Comparison of ENCODE assay signal across 23 cellular contexts in genomic region chr7:46281071-46281470, GRCh38.
DNase-seq lines count a peak whose midpoint lies in the region; ATAC-seq and TF ChIP-seq lines count a peak whose summit lies in the region.
"Had no signal": no experiment of that assay in that cellular context is flagged by ENCODE, and none has a peak within 500 bp of the region (broad histone marks: within the 10 kb centered on the region; RNA-seq: fewer than 3 reads in every experiment).

No MANE protein-coding gene starts in this region.

- H3K4me1 ChIP-seq in mammary epithelial cell (ENCODE audit: insufficient read depth, low read length) (peaks cover 8% of the 10 kb centered on the region), breast epithelium (no peaks in the 10 kb centered on the region), adipocyte (ENCODE audit: control insufficient read depth, insufficient read depth, low read length) (no peaks in the 10 kb centered on the region)

- H3K9me3 Mint-ChIP-seq in stimulated activated effector memory CD8-positive, alpha-beta T cell treated with anti-CD3 and anti-CD28 coated beads, Interleukin-12 subunit alpha, Interleukin-12 subunit beta, amount 100 ng/mL, for 72 hours, result peaks cover 6% of the 10 kb centered on the region
- H3K9me3 Mint-ChIP-seq: dendritic cell treated with granulocyte-macrophage colony-stimulating factor and Interleukin-4, amounts not matched to agents 40 ng/mL and 50 ng/mL, for 4 days had no signal

- H3K27ac ChIP-seq in mammary epithelial cell (ENCODE audit: insufficient read depth, low read depth, low read length), result no peak overlapping the region
- H3K27ac ChIP-seq in breast epithelium, result no peak overlapping the region
- H3K27ac ChIP-seq: heart right ventricle, thoracic aorta had no signal

- no peak overlapping the region for H2AFZ ChIP-seq in mammary epithelial cell (ENCODE audit: low read depth, low read length)

- dilution Hi-C loops in mammary epithelial cell (cut with HindIII; ENCODE audit: low sequenced_read_pairs), result no loop called here

- no TSS peak for BruUV-seq in mammary epithelial cell (replicated peaks; lab: Mats Ljungman, UMichigan)

- no peak overlapping the region for H3K4me3 Mint-ChIP-seq in stimulated activated effector memory CD8-positive, alpha-beta T cell treated with anti-CD3 and anti-CD28 coated beads, Interleukin-12 subunit alpha, Interleukin-12 subunit beta, amount 100 ng/mL, for 72 hours
- H3K4me3 Mint-ChIP-seq: dendritic cell treated with granulocyte-macrophage colony-stimulating factor and Interleukin-4, amounts not matched to agents 40 ng/mL and 50 ng/mL, for 4 days; immature natural killer cell; stimulated activated memory B cell treated with anti-CD40 and anti-IgM and Interleukin-4, amounts not matched to agents 10 μg/mL and 1 μg/mL and 100 μg/mL, for 72 hours had no signal

- H3K27me3 ChIP-seq in mammary epithelial cell (ENCODE audit: insufficient read depth, low read length) (no peaks in the 10 kb centered on the region), breast epithelium (no peaks in the 10 kb centered on the region), adipocyte (replicated peaks; ENCODE audit: control insufficient read depth, insufficient read depth, low read length) (no peaks in the 10 kb centered on the region)
- H3K27me3 ChIP-seq: heart right ventricle had no signal

- no peak overlapping the region for H3K9ac ChIP-seq in mammary epithelial cell (ENCODE audit: insufficient read depth, low read length)
- no peak overlapping the region for H3K9ac ChIP-seq in adipocyte (ENCODE audit: low read length)

- no peaks in the 10 kb centered on the region for H3K9me3 ChIP-seq in mammary epithelial cell (replicated peaks; ENCODE audit: insufficient read depth, low read length)
- H3K9me3 ChIP-seq in breast epithelium, result no peaks in the 10 kb centered on the region
- H3K9me3 ChIP-seq in adipocyte (ENCODE audit: control insufficient read depth, low read length), result no peaks in the 10 kb centered on the region
- H3K9me3 ChIP-seq: heart right ventricle, thoracic aorta had no signal

- TF ChIP-seq POLR2A in breast epithelium (IDR thresholded peaks at IDR 0.05), result no peak

- CTCF ChIA-PET in mammary epithelial cell (lab: Charles Lee; ENCODE audit: low non-redundant PET), result no interaction called here

- no peaks in the 10 kb centered on the region for H4K20me1 ChIP-seq in mammary epithelial cell (ENCODE audit: insufficient read depth, low read length)

- H3K4me1 Mint-ChIP-seq in stimulated activated effector memory CD8-positive, alpha-beta T cell treated with anti-CD3 and anti-CD28 coated beads, Interleukin-12 subunit alpha, Interleukin-12 subunit beta, amount 100 ng/mL, for 72 hours, result no peaks in the 10 kb centered on the region
- H3K4me1 Mint-ChIP-seq: immature natural killer cell; stimulated activated memory B cell treated with anti-CD40 and anti-IgM and Interleukin-4, amounts not matched to agents 10 μg/mL and 1 μg/mL and 100 μg/mL, for 72 hours had no signal

- no peak overlapping the region for H3K27ac Mint-ChIP-seq in stimulated activated effector memory CD8-positive, alpha-beta T cell treated with anti-CD3 and anti-CD28 coated beads, Interleukin-12 subunit alpha, Interleukin-12 subunit beta, amount 100 ng/mL, for 72 hours
- H3K27ac Mint-ChIP-seq: dendritic cell treated with granulocyte-macrophage colony-stimulating factor and Interleukin-4, amounts not matched to agents 40 ng/mL and 50 ng/mL, for 4 days; immature natural killer cell; stimulated activated memory B cell treated with anti-CD40 and anti-IgM and Interleukin-4, amounts not matched to agents 10 μg/mL and 1 μg/mL and 100 μg/mL, for 72 hours had no signal

- no peak for ATAC-seq in GM21528 (IDR thresholded peaks at IDR 0.05; ENCODE audit: low FRiP score, unreplicated experiment)
- ATAC-seq in stimulated activated effector memory CD8-positive, alpha-beta T cell treated with anti-CD3 and anti-CD28 coated beads, Interleukin-12 subunit alpha, Interleukin-12 subunit beta, amount 100 ng/mL, for 72 hours, result no peak
- ATAC-seq: heart right ventricle; stimulated activated memory B cell treated with anti-CD40 and anti-IgM and Interleukin-4, amounts not matched to agents 10 μg/mL and 1 μg/mL and 100 μg/mL, for 72 hours had no signal

- DNase-seq in mammary epithelial cell, result peak; percentile 48
- DNase-seq in breast epithelium (ENCODE audit: low spot score in 2 of 2), result no peak
- DNase-seq in adipocyte (ENCODE audit: low read depth), result peak; percentile 22
- DNase-seq in kidney glomerular epithelial cell (lab: John Stamatoyannopoulos, UW), result peak; percentile 62
- DNase-seq in AG08396 (ENCODE audit: low spot score), result no peak
- DNase-seq in GM19238 (ENCODE audit: insufficient read length, low spot score), result no peak
- DNase-seq in stimulated activated effector memory CD8-positive, alpha-beta T cell treated with anti-CD3 and anti-CD28 coated beads, Interleukin-12 subunit alpha, Interleukin-12 subunit beta, amount 100 ng/mL, for 72 hours (ENCODE audit: low spot score in 2 of 2), result no peak
- DNase-seq: activated CD4-positive, alpha-beta T cell treated with anti-CD3 and anti-CD28 coated beads for 1 hour; activated gamma-delta T cell treated with Interleukin-2 at 50 U/mL for 16 hours; activated T-cell treated with anti-CD3 and anti-CD28 coated beads, Interleukin-2, amount 50 U/mL, for 1 hour; COR-L47; EL; H7; heart right ventricle; immature natural killer cell; NCI-H1048; NCI-H1930; NCI-H82; SHP77 had no signal

- intact Hi-C loops in mammary epithelial cell (cut with micrococcal nuclease) (no loop called here), breast epithelium (cut with DNase I; ENCODE audit: low total_unique reads) (no loop called here)

- no peak overlapping the region for H3K4me2 ChIP-seq in mammary epithelial cell (ENCODE audit: insufficient read depth, low read depth, low read length)

- H3K36me3 Mint-ChIP-seq in stimulated activated effector memory CD8-positive, alpha-beta T cell treated with anti-CD3 and anti-CD28 coated beads, Interleukin-12 subunit alpha, Interleukin-12 subunit beta, amount 100 ng/mL, for 72 hours, result no peaks in the 10 kb centered on the region
- H3K36me3 Mint-ChIP-seq: immature natural killer cell; stimulated activated memory B cell treated with anti-CD40 and anti-IgM and Interleukin-4, amounts not matched to agents 10 μg/mL and 1 μg/mL and 100 μg/mL, for 72 hours had no signal

- H3K4me3 ChIP-seq in mammary epithelial cell (replicated peaks in 1 of 3; ENCODE audit: insufficient read depth in 1 of 3, low read depth in 2 of 3, low read length in 3 of 3), result no peak overlapping the region
- H3K4me3 ChIP-seq in breast epithelium, result no peak overlapping the region
- no peak overlapping the region for H3K4me3 ChIP-seq in adipocyte (ENCODE audit: low read length)
- H3K4me3 ChIP-seq: heart right ventricle, thoracic aorta had no signal

- H3K36me3 ChIP-seq in mammary epithelial cell (ENCODE audit: insufficient read depth, low read length) (no peaks in the 10 kb centered on the region), breast epithelium (no peaks in the 10 kb centered on the region), adipocyte (ENCODE audit: control insufficient read depth, insufficient read depth, low read length, severe bottlenecking) (no peaks in the 10 kb centered on the region)
- H3K36me3 ChIP-seq: heart right ventricle, thoracic aorta had no signal

- 74% methylated on average over 2 of the region's 2 CpGs for WGBS in mammary epithelial cell (ENCODE audit: low coverage, missing lambda C conversion rate)

- TF ChIP-seq CTCF in mammary epithelial cell (conservative IDR thresholded peaks at IDR 0.05 in 1 of 2, IDR thresholded peaks at IDR 0.05 in 1 of 2; ENCODE audit: extremely low read depth in 1 of 2, insufficient read depth in 1 of 2, low read depth in 1 of 2, low read length in 2 of 2) (no peak), breast epithelium (IDR thresholded peaks at IDR 0.05) (no peak)

- H3K79me2 ChIP-seq in mammary epithelial cell (ENCODE audit: insufficient read depth, low read length), result no peaks in the 10 kb centered on the region

- in situ Hi-C loops in mammary epithelial cell (cut with MboI; ENCODE audit: low sequenced_read_pairs in 2 of 2), result no loop called here

Comparison
In these comparisons a context has a peak if more than half of its experiments do, and no peak if none do; other contexts are left out.
1. DNase-seq: peak in mammary epithelial cell (single experiment), adipocyte (single experiment) and kidney glomerular epithelial cell (single experiment); none in breast epithelium (0 of 2), AG08396 (single experiment), GM19238 (single experiment) and stimulated activated effector memory CD8-positive, alpha-beta T cell treated with anti-CD3 and anti-CD28 coated beads, Interleukin-12 subunit alpha, Interleukin-12 subunit beta, amount 100 ng/mL, for 72 hours (0 of 2).